Comparison of ENCODE assay signal across 22 cellular contexts in the genomic region with DNA sequence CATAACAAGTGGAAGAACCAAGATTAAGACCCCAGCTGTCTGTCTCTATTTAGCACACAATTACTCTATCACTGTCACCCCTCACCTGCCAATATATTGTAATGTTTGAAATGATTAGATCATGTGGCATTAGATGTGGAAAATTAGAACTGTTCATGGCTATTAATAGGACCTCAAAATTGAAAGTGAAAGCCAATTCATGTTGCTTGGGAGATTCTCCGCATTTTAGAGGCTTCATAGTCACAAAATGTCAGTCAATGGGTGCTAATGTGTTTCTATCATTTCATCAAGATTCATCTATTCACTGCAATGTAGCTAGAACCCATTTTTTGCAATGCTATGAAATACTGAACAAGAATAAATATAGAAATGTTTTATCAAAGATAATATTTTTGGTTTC.
"Had no signal": no experiment of that assay in that cellular context is flagged by ENCODE, and none has a peak within 500 bp of the region (broad histone marks: within the 10 kb centered on the region; RNA-seq: fewer than 3 reads in every experiment).

No MANE protein-coding gene starts in this region.

- H3K4me1 ChIP-seq: lower lobe of right lung, neural progenitor cell, thyroid gland had no signal

- H3K36me3 ChIP-seq: lower lobe of right lung, neural progenitor cell, thyroid gland had no signal

- FAIRE-seq: frontal cortex had no signal

- DNase-seq: activated CD4-positive, alpha-beta memory T cell treated with anti-CD3 and anti-CD28 coated beads, Interleukin-2, amount 10 ng/mL, durations not matched to agents 7 days and 5 days; activated CD4-positive, alpha-beta T cell treated with anti-CD3 and anti-CD28 coated beads for 48 hours; activated CD4-positive, CD25-positive, alpha-beta regulatory T cell; activated effector memory CD4-positive, alpha-beta T cell treated with Interleukin-2 at 50 U/mL for 16 hours; activated naive CD4-positive, alpha-beta T cell treated with anti-CD3 and anti-CD28 coated beads, Interleukin-2, amount 10 ng/mL, durations not matched to agents 7 days and 5 days; activated T-cell treated with anti-CD3 and anti-CD28 coated beads, Interleukin-2, amount 50 U/mL, for 72 hours; anterior cingulate cortex; dermis blood vessel endothelial cell; effector CD8-positive, alpha-beta T cell; glutamatergic neuron; hippocampal formation; left cardiac atrium; lower lobe of right lung; naive thymus-derived CD8-positive, alpha-beta T cell; retina; stimulated activated CD4-positive, alpha-beta T cell treated with anti-CD3 and anti-CD28 coated beads, Interleukin-4, amount 100 ng/mL, for 24 hours; stimulated activated naive CD8-positive, alpha-beta T cell treated with anti-CD3 and anti-CD28 coated beads, Interleukin-15, Interleukin-2, amounts not matched to agents 100 U/mL and 50 U/mL, for 24 hours; SW 1271; T-helper 17 cell; thyroid gland had no signal

- H3K27ac ChIP-seq: lower lobe of right lung, neural progenitor cell, thyroid gland had no signal

- H3K9ac ChIP-seq: neural progenitor cell had no signal

- H3K9me3 ChIP-seq: thyroid gland had no signal

- H2AFZ ChIP-seq: neural progenitor cell had no signal

- H3K27me3 ChIP-seq: neural progenitor cell, thyroid gland had no signal

- H3K4me3 ChIP-seq: lower lobe of right lung, neural progenitor cell, thyroid gland had no signal
